26 cellular contexts compared by ENCODE assay signal in genomic region chr4:67912051-67912450, GRCh38. TPM values are rescaled to one million over a fixed set of nuclear protein-coding genes. Genes with fewer than 3 reads are reported as not detected.
DNase-seq lines count a peak whose midpoint lies in the region; ATAC-seq, FAIRE-seq and TF ChIP-seq lines count a peak whose summit lies in the region.
"Had no signal": no experiment of that assay in that cellular context is flagged by ENCODE, and none has a peak within 500 bp of the region (broad histone marks: within the 10 kb centered on the region; RNA-seq: fewer than 3 reads in every experiment).

No MANE protein-coding gene starts in this region.

- H3K9me3 ChIP-seq in HUES48 (ENCODE audit: control insufficient read depth, insufficient read depth, low read length) (no peaks in the 10 kb centered on the region), hepatocyte (ENCODE audit: low read depth) (no peaks in the 10 kb centered on the region)

- no peaks in the 10 kb centered on the region for H3K9me2 ChIP-seq in hepatocyte (replicated peaks; ENCODE audit: insufficient read depth)

- peaks cover 16% of the 10 kb centered on the region for H3K9me3 Mint-ChIP-seq in progenitor cell of endocrine pancreas (ENCODE audit: low read depth)
- H3K9me3 Mint-ChIP-seq: CD4-positive, alpha-beta memory T cell; H9 had no signal

- peak; percentile 31 for FAIRE-seq in GM18507 (lab: Jason Lieb, UNC)
- FAIRE-seq: GM12891, GM19239, H1 had no signal

- WGBS in hepatocyte (ENCODE audit: low lambda C conversion rate, missing lambda C conversion rate), result 69% methylated on average over 1 of the region's 1 CpG

- no peak for ATAC-seq in GM18867 (IDR thresholded peaks at IDR 0.05; ENCODE audit: unreplicated experiment)
- ATAC-seq: HCT116 had no signal

- H3K79me2 ChIP-seq in hepatocyte, result no peaks in the 10 kb centered on the region

- no peaks in the 10 kb centered on the region for H4K20me1 ChIP-seq in hepatocyte (ENCODE audit: insufficient read depth, poor library complexity, severe bottlenecking)

- no peak for DNase-seq in GM18507 (ENCODE audit: extremely low spot score, insufficient read length, low read depth)
- DNase-seq in hepatocyte (ENCODE audit: low spot score), result no peak
- no peak for DNase-seq in progenitor cell of endocrine pancreas (ENCODE audit: low spot score, unreplicated experiment)
- no peak for DNase-seq in cerebellar cortex (ENCODE audit: low spot score)
- DNase-seq in activated CD4-positive, alpha-beta T cell treated with anti-CD3 and anti-CD28 coated beads for 1 hour, result no peak
- no peak for DNase-seq in HuH-7 (ENCODE audit: low spot score)
- DNase-seq: C1 segment of cervical spinal cord; Calu3; CD4-positive, alpha-beta memory T cell; COR-L47; DMS53; DMS79 treated with DMSO at 0.1 percent for 48 hours; GF-D8; GM23248; H9 had no signal

- peaks cover 14% of the 10 kb centered on the region for H3K4me1 Mint-ChIP-seq in progenitor cell of endocrine pancreas (ENCODE audit: low read depth)
- H3K4me1 Mint-ChIP-seq: CD4-positive, alpha-beta memory T cell; H9 had no signal

- peak overlapping the region; percentile 48 for H3K4me2 ChIP-seq in hepatocyte

- H3K27ac ChIP-seq in HUES48 (ENCODE audit: low read depth, low read length), result peak overlapping the region; percentile 19
- peak overlapping the region; percentile 66 for H3K27ac ChIP-seq in hepatocyte
- H3K27ac ChIP-seq: GM23248 had no signal

- H3K36me3 ChIP-seq in HUES48 (ENCODE audit: control insufficient read depth, insufficient read depth, low read length), result no peaks in the 10 kb centered on the region
- no peaks in the 10 kb centered on the region for H3K36me3 ChIP-seq in hepatocyte (replicated peaks; ENCODE audit: insufficient read depth, low read depth)

- peak overlapping the region; percentile 69 for H3K27ac Mint-ChIP-seq in progenitor cell of endocrine pancreas
- H3K27ac Mint-ChIP-seq: CD4-positive, alpha-beta memory T cell; H9 had no signal

- TF ChIP-seq CTCF in hepatocyte (IDR thresholded peaks at IDR 0.05; ENCODE audit: poor library complexity) (no peak), progenitor cell of endocrine pancreas (IDR thresholded peaks at IDR 0.05; ENCODE audit: unreplicated experiment) (no peak)

- H2AFZ ChIP-seq in hepatocyte, result no peak overlapping the region

- H3K4me3 ChIP-seq in HUES48 (ENCODE audit: low read depth, low read length), result no peak overlapping the region
- H3K4me3 ChIP-seq in hepatocyte, result no peak overlapping the region
- H3K4me3 ChIP-seq: GM23248 had no signal

- H3K4me3 Mint-ChIP-seq in progenitor cell of endocrine pancreas (ENCODE audit: low read depth), result peak overlapping the region; percentile 15
- H3K4me3 Mint-ChIP-seq: CD4-positive, alpha-beta memory T cell; H9 had no signal

- H3K4me1 ChIP-seq in HUES48 (ENCODE audit: control insufficient read depth, insufficient read depth, low read length) (no peaks in the 10 kb centered on the region), hepatocyte (ENCODE audit: insufficient read depth) (peaks cover 6% of the 10 kb centered on the region)

- no peak overlapping the region for H3K9ac ChIP-seq in HUES48 (ENCODE audit: low read depth, low read length)
- H3K9ac ChIP-seq: GM23248 had no signal

- peaks cover 3% of the 10 kb centered on the region for H3K36me3 Mint-ChIP-seq in progenitor cell of endocrine pancreas (ENCODE audit: insufficient read depth)
- H3K36me3 Mint-ChIP-seq: CD4-positive, alpha-beta memory T cell had no signal

- H3K27me3 Mint-ChIP-seq in progenitor cell of endocrine pancreas, result no peaks in the 10 kb centered on the region

- H3K27me3 ChIP-seq in HUES48 (ENCODE audit: control insufficient read depth, insufficient read depth, low read length), result no peaks in the 10 kb centered on the region
- no peaks in the 10 kb centered on the region for H3K27me3 ChIP-seq in hepatocyte

RNA-seq across cellular contexts. Expression of gene TMPRSS11D, which starts 28.2 kb away (rescaled TPM):
- total RNA-seq in hepatocyte (not detected in 2 replicates), progenitor cell of endocrine pancreas (not detected in 2 replicates)
- 0.23 TPM in 1 of 2 replicates, not detected in the other for polyA plus RNA-seq in hepatocyte
- total RNA-seq: A172; A673; Calu3; CD4-positive, alpha-beta memory T cell; Daoy; G401; GM23248; H1; H9 had no signal
- polyA plus RNA-seq: BJ; CD4-positive, alpha-beta memory T cell; GM23248; H1 had no signal

RNA-seq across cellular contexts. Expression of gene TMPRSS11A, which starts 51.2 kb away (rescaled TPM):
- total RNA-seq in hepatocyte, result 0.08 and 0.10 TPM in 2 replicates
- 0.07 TPM in 1 of 2 replicates, not detected in the other for polyA plus RNA-seq in hepatocyte
- not detected in 2 replicates for total RNA-seq in progenitor cell of endocrine pancreas
- total RNA-seq: A172; A673; Calu3; CD4-positive, alpha-beta memory T cell; Daoy; G401; GM23248; H1; H9 had no signal
- polyA plus RNA-seq: BJ; CD4-positive, alpha-beta memory T cell; GM23248; H1 had no signal
